Comparison of ENCODE assay signal across 2 cellular contexts in the genomic region with DNA sequence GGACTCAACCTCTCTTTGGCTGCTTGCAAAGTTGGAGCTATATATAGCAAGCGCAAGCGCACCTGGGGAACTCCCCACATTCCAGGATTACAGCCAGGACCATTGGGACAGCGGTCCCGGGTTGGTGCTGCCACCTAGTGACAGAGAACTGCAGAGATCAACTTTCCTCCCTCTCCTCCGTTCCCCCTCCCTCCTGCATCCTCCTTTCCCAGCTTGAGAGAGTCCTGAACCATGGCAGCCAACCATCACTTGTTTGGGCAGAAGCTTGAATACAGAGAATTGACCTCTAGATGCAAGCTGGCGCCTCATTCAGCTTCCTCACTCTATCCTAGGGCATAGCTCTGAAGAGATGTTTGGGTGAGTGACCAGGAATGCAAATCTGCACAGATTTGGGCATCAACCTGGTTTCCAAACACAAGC.
TF ChIP-seq lines count a peak whose summit lies in the region.

No MANE protein-coding gene starts in this region.

TF ChIP-seq in GM23338, 12 proteins besides CTCF, POLR2A, EP300 and RAD21:
- TF ChIP-seq NANOG (IDR thresholded peaks at IDR 0.05; ENCODE audit: borderline replicate concordance): no peak
- TF ChIP-seq, protein P1, sequence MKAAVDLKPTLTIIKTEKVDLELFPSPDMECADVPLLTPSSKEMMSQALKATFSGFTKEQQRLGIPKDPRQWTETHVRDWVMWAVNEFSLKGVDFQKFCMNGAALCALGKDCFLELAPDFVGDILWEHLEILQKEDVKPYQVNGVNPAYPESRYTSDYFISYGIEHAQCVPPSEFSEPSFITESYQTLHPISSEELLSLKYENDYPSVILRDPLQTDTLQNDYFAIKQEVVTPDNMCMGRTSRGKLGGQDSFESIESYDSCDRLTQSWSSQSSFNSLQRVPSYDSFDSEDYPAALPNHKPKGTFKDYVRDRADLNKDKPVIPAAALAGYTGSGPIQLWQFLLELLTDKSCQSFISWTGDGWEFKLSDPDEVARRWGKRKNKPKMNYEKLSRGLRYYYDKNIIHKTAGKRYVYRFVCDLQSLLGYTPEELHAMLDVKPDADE (IDR thresholded peaks at IDR 0.05): no peak
- TF ChIP-seq, protein P2, sequence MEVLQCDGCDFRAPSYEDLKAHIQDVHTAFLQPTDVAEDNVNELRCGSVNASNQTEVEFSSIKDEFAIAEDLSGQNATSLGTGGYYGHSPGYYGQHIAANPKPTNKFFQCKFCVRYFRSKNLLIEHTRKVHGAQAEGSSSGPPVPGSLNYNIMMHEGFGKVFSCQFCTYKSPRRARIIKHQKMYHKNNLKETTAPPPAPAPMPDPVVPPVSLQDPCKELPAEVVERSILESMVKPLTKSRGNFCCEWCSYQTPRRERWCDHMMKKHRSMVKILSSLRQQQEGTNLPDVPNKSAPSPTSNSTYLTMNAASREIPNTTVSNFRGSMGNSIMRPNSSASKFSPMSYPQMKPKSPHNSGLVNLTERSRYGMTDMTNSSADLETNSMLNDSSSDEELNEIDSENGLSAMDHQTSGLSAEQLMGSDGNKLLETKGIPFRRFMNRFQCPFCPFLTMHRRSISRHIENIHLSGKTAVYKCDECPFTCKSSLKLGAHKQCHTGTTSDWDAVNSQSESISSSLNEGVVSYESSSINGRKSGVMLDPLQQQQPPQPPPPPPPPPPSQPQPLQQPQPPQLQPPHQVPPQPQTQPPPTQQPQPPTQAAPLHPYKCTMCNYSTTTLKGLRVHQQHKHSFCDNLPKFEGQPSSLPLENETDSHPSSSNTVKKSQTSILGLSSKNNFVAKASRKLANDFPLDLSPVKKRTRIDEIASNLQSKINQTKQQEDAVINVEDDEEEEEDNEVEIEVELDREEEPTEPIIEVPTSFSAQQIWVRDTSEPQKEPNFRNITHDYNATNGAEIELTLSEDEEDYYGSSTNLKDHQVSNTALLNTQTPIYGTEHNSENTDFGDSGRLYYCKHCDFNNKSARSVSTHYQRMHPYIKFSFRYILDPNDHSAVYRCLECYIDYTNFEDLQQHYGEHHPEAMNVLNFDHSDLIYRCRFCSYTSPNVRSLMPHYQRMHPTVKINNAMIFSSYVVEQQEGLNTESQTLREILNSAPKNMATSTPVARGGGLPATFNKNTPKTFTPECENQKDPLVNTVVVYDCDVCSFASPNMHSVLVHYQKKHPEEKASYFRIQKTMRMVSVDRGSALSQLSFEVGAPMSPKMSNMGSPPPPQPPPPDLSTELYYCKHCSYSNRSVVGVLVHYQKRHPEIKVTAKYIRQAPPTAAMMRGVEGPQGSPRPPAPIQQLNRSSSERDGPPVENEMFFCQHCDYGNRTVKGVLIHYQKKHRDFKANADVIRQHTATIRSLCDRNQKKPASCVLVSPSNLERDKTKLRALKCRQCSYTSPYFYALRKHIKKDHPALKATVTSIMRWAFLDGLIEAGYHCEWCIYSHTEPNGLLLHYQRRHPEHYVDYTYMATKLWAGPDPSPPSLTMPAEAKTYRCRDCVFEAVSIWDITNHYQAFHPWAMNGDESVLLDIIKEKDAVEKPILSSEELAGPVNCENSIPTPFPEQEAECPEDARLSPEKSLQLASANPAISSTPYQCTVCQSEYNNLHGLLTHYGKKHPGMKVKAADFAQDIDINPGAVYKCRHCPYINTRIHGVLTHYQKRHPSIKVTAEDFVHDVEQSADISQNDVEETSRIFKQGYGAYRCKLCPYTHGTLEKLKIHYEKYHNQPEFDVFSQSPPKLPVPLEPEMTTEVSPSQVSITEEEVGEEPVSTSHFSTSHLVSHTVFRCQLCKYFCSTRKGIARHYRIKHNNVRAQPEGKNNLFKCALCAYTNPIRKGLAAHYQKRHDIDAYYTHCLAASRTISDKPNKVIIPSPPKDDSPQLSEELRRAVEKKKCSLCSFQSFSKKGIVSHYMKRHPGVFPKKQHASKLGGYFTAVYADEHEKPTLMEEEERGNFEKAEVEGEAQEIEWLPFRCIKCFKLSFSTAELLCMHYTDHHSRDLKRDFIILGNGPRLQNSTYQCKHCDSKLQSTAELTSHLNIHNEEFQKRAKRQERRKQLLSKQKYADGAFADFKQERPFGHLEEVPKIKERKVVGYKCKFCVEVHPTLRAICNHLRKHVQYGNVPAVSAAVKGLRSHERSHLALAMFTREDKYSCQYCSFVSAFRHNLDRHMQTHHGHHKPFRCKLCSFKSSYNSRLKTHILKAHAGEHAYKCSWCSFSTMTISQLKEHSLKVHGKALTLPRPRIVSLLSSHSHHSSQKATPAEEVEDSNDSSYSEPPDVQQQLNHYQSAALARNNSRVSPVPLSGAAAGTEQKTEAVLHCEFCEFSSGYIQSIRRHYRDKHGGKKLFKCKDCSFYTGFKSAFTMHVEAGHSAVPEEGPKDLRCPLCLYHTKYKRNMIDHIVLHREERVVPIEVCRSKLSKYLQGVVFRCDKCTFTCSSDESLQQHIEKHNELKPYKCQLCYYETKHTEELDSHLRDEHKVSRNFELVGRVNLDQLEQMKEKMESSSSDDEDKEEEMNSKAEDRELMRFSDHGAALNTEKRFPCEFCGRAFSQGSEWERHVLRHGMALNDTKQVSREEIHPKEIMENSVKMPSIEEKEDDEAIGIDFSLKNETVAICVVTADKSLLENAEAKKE (CRISPR knock-in tag; IDR thresholded peaks at IDR 0.05): 0 out of 2 replicates have a peak, but pooled peaks have one; percentile 33

TF ChIP-seq in HepG2, 621 proteins besides CTCF, POLR2A, EP300 and RAD21 (continues in another document):
- TF ChIP-seq, protein P3, sequence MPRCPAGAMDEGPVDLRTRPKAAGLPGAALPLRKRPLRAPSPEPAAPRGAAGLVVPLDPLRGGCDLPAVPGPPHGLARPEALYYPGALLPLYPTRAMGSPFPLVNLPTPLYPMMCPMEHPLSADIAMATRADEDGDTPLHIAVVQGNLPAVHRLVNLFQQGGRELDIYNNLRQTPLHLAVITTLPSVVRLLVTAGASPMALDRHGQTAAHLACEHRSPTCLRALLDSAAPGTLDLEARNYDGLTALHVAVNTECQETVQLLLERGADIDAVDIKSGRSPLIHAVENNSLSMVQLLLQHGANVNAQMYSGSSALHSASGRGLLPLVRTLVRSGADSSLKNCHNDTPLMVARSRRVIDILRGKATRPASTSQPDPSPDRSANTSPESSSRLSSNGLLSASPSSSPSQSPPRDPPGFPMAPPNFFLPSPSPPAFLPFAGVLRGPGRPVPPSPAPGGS (CRISPR knock-in tag; IDR thresholded peaks at IDR 0.05): 0 out of 2 replicates have a peak, but pooled peaks have one; percentile 36
- TF ChIP-seq, protein P4, sequence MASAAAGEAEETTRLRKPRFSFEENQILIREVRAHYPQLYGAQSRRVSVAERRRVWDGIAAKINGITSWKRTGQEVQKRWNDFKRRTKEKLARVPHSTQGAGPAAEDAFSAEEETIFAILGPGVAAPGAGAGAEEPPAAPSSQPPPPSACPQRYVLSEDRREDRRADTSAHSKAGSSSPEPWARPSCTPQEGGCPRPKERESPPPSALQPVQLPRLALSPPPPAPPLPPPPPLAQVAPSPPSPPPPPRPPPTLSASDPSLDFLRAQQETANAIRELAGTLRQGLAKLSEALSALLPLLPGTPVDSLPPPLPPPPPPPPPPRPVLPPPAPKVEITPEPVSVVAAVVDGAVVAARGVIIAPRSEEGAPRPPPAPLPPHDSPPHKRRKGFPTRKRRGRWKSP (CRISPR knock-in tag; IDR thresholded peaks at IDR 0.05): 0 out of 2 replicates have a peak, but pooled peaks have one; percentile 33
- peak; percentile 65; the same call in 1 of the 2 replicates for TF ChIP-seq ERF (CRISPR knock-in tag; IDR thresholded peaks at IDR 0.05)
- no peak for TF ChIP-seq JUNB (CRISPR knock-in tag; IDR thresholded peaks at IDR 0.05; ENCODE audit: borderline replicate concordance)
- peak; percentile 99 for TF ChIP-seq TEAD3 (CRISPR knock-in tag; optimal IDR thresholded peaks at IDR 0.05; ENCODE audit: borderline replicate concordance)
- TF ChIP-seq CENPT (CRISPR knock-in tag; IDR thresholded peaks at IDR 0.05; ENCODE audit: low read depth): no peak
- TF ChIP-seq, protein P5, sequence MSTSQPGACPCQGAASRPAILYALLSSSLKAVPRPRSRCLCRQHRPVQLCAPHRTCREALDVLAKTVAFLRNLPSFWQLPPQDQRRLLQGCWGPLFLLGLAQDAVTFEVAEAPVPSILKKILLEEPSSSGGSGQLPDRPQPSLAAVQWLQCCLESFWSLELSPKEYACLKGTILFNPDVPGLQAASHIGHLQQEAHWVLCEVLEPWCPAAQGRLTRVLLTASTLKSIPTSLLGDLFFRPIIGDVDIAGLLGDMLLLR (CRISPR knock-in tag; IDR thresholded peaks at IDR 0.05): no peak
- no peak for TF ChIP-seq ZNF121 (CRISPR knock-in tag; IDR thresholded peaks at IDR 0.05)
- peak; percentile 92 for TF ChIP-seq SMC3 (IDR thresholded peaks at IDR 0.05; ENCODE audit: low read length)
- TF ChIP-seq DNMT1 (CRISPR knock-in tag; IDR thresholded peaks at IDR 0.05): no peak
- 0 out of 2 replicates have a peak, but pooled peaks have one; percentile 42 for TF ChIP-seq IRF2 (CRISPR knock-in tag; IDR thresholded peaks at IDR 0.05)
- TF ChIP-seq, protein P6, sequence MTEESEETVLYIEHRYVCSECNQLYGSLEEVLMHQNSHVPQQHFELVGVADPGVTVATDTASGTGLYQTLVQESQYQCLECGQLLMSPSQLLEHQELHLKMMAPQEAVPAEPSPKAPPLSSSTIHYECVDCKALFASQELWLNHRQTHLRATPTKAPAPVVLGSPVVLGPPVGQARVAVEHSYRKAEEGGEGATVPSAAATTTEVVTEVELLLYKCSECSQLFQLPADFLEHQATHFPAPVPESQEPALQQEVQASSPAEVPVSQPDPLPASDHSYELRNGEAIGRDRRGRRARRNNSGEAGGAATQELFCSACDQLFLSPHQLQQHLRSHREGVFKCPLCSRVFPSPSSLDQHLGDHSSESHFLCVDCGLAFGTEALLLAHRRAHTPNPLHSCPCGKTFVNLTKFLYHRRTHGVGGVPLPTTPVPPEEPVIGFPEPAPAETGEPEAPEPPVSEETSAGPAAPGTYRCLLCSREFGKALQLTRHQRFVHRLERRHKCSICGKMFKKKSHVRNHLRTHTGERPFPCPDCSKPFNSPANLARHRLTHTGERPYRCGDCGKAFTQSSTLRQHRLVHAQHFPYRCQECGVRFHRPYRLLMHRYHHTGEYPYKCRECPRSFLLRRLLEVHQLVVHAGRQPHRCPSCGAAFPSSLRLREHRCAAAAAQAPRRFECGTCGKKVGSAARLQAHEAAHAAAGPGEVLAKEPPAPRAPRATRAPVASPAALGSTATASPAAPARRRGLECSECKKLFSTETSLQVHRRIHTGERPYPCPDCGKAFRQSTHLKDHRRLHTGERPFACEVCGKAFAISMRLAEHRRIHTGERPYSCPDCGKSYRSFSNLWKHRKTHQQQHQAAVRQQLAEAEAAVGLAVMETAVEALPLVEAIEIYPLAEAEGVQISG (CRISPR knock-in tag; IDR thresholded peaks at IDR 0.05): peak; percentile 50; the same call in 1 of the 2 replicates
- 0 out of 2 replicates have a peak, but pooled peaks have one; percentile 18 for TF ChIP-seq THAP11 (CRISPR knock-in tag; IDR thresholded peaks at IDR 0.05)
- peak; percentile 54; the same call in 1 of the 2 replicates for TF ChIP-seq KDM2A (CRISPR knock-in tag; IDR thresholded peaks at IDR 0.05; ENCODE audit: borderline replicate concordance, low read depth)
- peak; percentile 90 for TF ChIP-seq STAG1 (CRISPR knock-in tag; IDR thresholded peaks at IDR 0.05)
- no peak for TF ChIP-seq SSRP1 (CRISPR knock-in tag; IDR thresholded peaks at IDR 0.05)
- TF ChIP-seq NR2F6 (IDR thresholded peaks at IDR 0.05): no peak
- TF ChIP-seq NR2F6 (CRISPR knock-in tag; IDR thresholded peaks at IDR 0.05): 0 out of 2 replicates have a peak, but pooled peaks have one; percentile 18
- peak; percentile 58; the same call in 1 of the 2 replicates for TF ChIP-seq MIER3 (CRISPR knock-in tag; IDR thresholded peaks at IDR 0.05; ENCODE audit: borderline replicate concordance)
- no peak for TF ChIP-seq LCORL (IDR thresholded peaks at IDR 0.05)
- TF ChIP-seq LCORL (CRISPR knock-in tag; IDR thresholded peaks at IDR 0.05): 0 out of 2 replicates have a peak, but pooled peaks have one; percentile 64
- TF ChIP-seq ZNF12 (CRISPR knock-in tag; IDR thresholded peaks at IDR 0.05): no peak
- no peak for TF ChIP-seq ZNF101 (CRISPR knock-in tag; IDR thresholded peaks at IDR 0.05; ENCODE audit: borderline replicate concordance, low read depth)
- TF ChIP-seq ZEB1 (IDR thresholded peaks at IDR 0.05; ENCODE audit: insufficient replicate concordance, low read depth): peak; percentile 52
- TF ChIP-seq, protein P7, sequence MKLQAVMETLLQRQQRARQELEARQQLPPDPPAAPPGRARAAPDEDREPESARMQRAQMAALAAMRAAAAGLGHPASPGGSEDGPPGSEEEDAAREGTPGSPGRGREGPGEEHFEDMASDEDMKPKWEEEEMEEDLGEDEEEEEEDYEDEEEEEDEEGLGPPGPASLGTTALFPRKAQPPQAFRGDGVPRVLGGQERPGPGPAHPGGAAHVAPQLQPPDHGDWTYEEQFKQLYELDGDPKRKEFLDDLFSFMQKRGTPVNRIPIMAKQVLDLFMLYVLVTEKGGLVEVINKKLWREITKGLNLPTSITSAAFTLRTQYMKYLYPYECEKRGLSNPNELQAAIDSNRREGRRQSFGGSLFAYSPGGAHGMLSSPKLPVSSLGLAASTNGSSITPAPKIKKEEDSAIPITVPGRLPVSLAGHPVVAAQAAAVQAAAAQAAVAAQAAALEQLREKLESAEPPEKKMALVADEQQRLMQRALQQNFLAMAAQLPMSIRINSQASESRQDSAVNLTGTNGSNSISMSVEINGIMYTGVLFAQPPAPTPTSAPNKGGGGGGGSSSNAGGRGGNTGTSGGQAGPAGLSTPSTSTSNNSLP (IDR thresholded peaks at IDR 0.05; ENCODE audit: low read depth, low read length): peak; percentile 41; the same call in 1 of the 2 replicates
- peak; percentile 48; the same call in 1 of the 2 replicates for TF ChIP-seq RXRB (CRISPR knock-in tag; IDR thresholded peaks at IDR 0.05; ENCODE audit: borderline replicate concordance)
- 0 out of 2 replicates have a peak, but pooled peaks have one; percentile 21 for TF ChIP-seq SAP130 (CRISPR knock-in tag; IDR thresholded peaks at IDR 0.05; ENCODE audit: low read depth)
- 0 out of 2 replicates have a peak, but pooled peaks have one; percentile 10 for TF ChIP-seq CEBPG (CRISPR knock-in tag; IDR thresholded peaks at IDR 0.05)
- no peak for TF ChIP-seq THYN1 (CRISPR knock-in tag; IDR thresholded peaks at IDR 0.05; ENCODE audit: borderline replicate concordance, low read depth)
- TF ChIP-seq ZNF792 (CRISPR knock-in tag; IDR thresholded peaks at IDR 0.05): 0 out of 2 replicates have a peak, but pooled peaks have one; percentile 43
- 0 out of 2 replicates have a peak, but pooled peaks have one; percentile 13 for TF ChIP-seq SOX5 (CRISPR knock-in tag; IDR thresholded peaks at IDR 0.05; ENCODE audit: borderline replicate concordance)
- TF ChIP-seq, protein P8, sequence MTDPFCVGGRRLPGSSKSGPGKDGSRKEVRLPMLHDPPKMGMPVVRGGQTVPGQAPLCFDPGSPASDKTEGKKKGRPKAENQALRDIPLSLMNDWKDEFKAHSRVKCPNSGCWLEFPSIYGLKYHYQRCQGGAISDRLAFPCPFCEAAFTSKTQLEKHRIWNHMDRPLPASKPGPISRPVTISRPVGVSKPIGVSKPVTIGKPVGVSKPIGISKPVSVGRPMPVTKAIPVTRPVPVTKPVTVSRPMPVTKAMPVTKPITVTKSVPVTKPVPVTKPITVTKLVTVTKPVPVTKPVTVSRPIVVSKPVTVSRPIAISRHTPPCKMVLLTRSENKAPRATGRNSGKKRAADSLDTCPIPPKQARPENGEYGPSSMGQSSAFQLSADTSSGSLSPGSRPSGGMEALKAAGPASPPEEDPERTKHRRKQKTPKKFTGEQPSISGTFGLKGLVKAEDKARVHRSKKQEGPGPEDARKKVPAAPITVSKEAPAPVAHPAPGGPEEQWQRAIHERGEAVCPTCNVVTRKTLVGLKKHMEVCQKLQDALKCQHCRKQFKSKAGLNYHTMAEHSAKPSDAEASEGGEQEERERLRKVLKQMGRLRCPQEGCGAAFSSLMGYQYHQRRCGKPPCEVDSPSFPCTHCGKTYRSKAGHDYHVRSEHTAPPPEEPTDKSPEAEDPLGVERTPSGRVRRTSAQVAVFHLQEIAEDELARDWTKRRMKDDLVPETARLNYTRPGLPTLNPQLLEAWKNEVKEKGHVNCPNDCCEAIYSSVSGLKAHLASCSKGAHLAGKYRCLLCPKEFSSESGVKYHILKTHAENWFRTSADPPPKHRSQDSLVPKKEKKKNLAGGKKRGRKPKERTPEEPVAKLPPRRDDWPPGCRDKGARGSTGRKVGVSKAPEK (CRISPR knock-in tag; IDR thresholded peaks at IDR 0.05; ENCODE audit: borderline replicate concordance): no peak
- TF ChIP-seq MEF2D (CRISPR knock-in tag; IDR thresholded peaks at IDR 0.05): peak; percentile 90
